ENCODE assay signal across 24 cellular contexts in the genomic region with DNA sequence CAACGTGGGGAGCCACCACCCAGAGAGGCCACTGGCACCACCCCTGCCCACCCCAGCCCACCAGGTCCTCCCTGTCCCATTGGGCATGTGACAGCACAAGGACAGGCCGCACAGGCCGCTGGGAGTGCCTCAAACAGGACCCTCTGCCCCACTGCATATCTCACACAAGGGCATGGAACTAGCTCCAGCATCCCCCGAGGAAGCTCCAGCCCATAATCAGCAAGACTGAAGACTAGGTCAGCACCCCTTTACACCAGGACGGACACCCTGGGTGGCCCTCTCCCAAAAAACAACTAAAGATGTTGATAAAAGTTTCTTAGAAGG. TPM values are rescaled to one million over a fixed set of nuclear protein-coding genes. Genes with fewer than 3 reads are reported as not detected.
DNase-seq lines count a peak whose midpoint lies in the region; ATAC-seq, FAIRE-seq and TF ChIP-seq lines count a peak whose summit lies in the region.
"Had no signal": no experiment of that assay in that cellular context is flagged by ENCODE, and none has a peak within 500 bp of the region (broad histone marks: within the 10 kb centered on the region; RNA-seq: fewer than 3 reads in every experiment).

No MANE protein-coding gene starts in this region.

- intact Hi-C loops in activated B cell treated with CpG ODN at 0.5 μM for 24 hours (cut with micrococcal nuclease) (no loop called here), posterior vena cava (cut with DNase I) (no loop called here), kidney (cut with DNase I) (no loop called here)

- H3K27ac ChIP-seq in HL-60 (replicated peaks) (peak overlapping the region; percentile 30), kidney (ENCODE audit: low read depth in 2 of 2, low read length in 2 of 2) (no peak overlapping the region)
- H3K27ac ChIP-seq: heart left ventricle, spleen, testis had no signal

- H3K9ac ChIP-seq in kidney (ENCODE audit: low read length in 2 of 2) = no peak overlapping the region

- CTCF ChIA-PET in activated B cell treated with CpG ODN at 0.5 μM for 24 hours (lab: Charles Lee) = no interaction called here

- no peak for FAIRE-seq in kidney (lab: Jason Lieb, UNC)
- FAIRE-seq: G401.6, GM18507, HTR-8/SVneo, TTC549 had no signal

- no peaks in the 10 kb centered on the region for H3K9me3 Mint-ChIP-seq in activated B cell treated with CpG ODN at 0.5 μM for 24 hours
- H3K9me3 Mint-ChIP-seq: CD4-positive, alpha-beta memory T cell; naive thymus-derived CD8-positive, alpha-beta T cell; stimulated activated effector memory CD8-positive, alpha-beta T cell treated with anti-CD3 and anti-CD28 coated beads, Interleukin-12 subunit alpha, Interleukin-12 subunit beta, amount 100 ng/mL, for 72 hours had no signal

- H3K27me3 Mint-ChIP-seq in activated B cell treated with CpG ODN at 0.5 μM for 24 hours = no peaks in the 10 kb centered on the region
- H3K27me3 Mint-ChIP-seq: CD4-positive, alpha-beta memory T cell; naive thymus-derived CD8-positive, alpha-beta T cell had no signal

- no peaks in the 10 kb centered on the region for H3K36me3 ChIP-seq in kidney (ENCODE audit: control insufficient read depth in 1 of 2, insufficient read depth in 2 of 2, low read length in 2 of 2)
- H3K36me3 ChIP-seq: heart left ventricle had no signal

- H3K27ac Mint-ChIP-seq in activated B cell treated with CpG ODN at 0.5 μM for 24 hours = no peak overlapping the region
- H3K27ac Mint-ChIP-seq: CD4-positive, alpha-beta memory T cell; mesothelial cell of epicardium; naive thymus-derived CD8-positive, alpha-beta T cell; stimulated activated effector memory CD8-positive, alpha-beta T cell treated with anti-CD3 and anti-CD28 coated beads, Interleukin-12 subunit alpha, Interleukin-12 subunit beta, amount 100 ng/mL, for 72 hours had no signal

- no peaks in the 10 kb centered on the region for H3K9me3 ChIP-seq in kidney (ENCODE audit: control insufficient read depth in 1 of 2, low read length in 2 of 2)
- H3K9me3 ChIP-seq: heart left ventricle, spleen, testis had no signal

- H3K4me3 ChIP-seq in HL-60 (replicated peaks; ENCODE audit: insufficient read depth, low read length) (no peak overlapping the region), kidney (ENCODE audit: low read length in 2 of 2) (no peak overlapping the region)
- H3K4me3 ChIP-seq: heart left ventricle, spleen, testis had no signal

- H3K4me3 Mint-ChIP-seq in activated B cell treated with CpG ODN at 0.5 μM for 24 hours = no peak overlapping the region
- H3K4me3 Mint-ChIP-seq: CD4-positive, alpha-beta memory T cell; mesothelial cell of epicardium; naive thymus-derived CD8-positive, alpha-beta T cell; stimulated activated effector memory CD8-positive, alpha-beta T cell treated with anti-CD3 and anti-CD28 coated beads, Interleukin-12 subunit alpha, Interleukin-12 subunit beta, amount 100 ng/mL, for 72 hours had no signal

- TF ChIP-seq CTCF in HL-60 (IDR thresholded peaks at IDR 0.05; ENCODE audit: insufficient read depth, low read length) (no peak), activated B cell treated with CpG ODN at 0.5 μM for 24 hours (IDR thresholded peaks at IDR 0.05) (no peak), kidney (IDR thresholded peaks at IDR 0.05; ENCODE audit: borderline replicate concordance, extremely low read depth, insufficient read depth) (no peak)

- no peaks in the 10 kb centered on the region for H3K4me1 Mint-ChIP-seq in activated B cell treated with CpG ODN at 0.5 μM for 24 hours

- no peak for DNase-seq in HL-60 (ENCODE audit: low read depth in 1 of 2, low spot score in 1 of 2)
- DNase-seq in activated B cell treated with CpG ODN at 0.5 μM for 24 hours = peak; percentile 10
- DNase-seq in posterior vena cava (ENCODE audit: low spot score) = peak; percentile 55
- DNase-seq in NCI-H510A (lab: John Stamatoyannopoulos, UW) = no peak
- no peak for DNase-seq in NCI-H526 (lab: John Stamatoyannopoulos, UW)
- no peak for DNase-seq in kidney
- DNase-seq: CD4-positive, alpha-beta memory T cell; cerebellar nuclear complex; Kasumi-1; left colon; NCI-H1694; NCI-H526 treated with DMSO at 0.1 percent for 48 hours; spleen; stimulated activated CD4-positive, alpha-beta T cell treated with anti-CD3 and anti-CD28 coated beads, Interleukin-2, amount 100 ng/mL, for 48 hours had no signal

- H3K4me1 ChIP-seq in kidney (ENCODE audit: control insufficient read depth in 1 of 2, insufficient read depth in 1 of 2, low read depth in 1 of 2, low read length in 2 of 2) = no peaks in the 10 kb centered on the region
- H3K4me1 ChIP-seq: heart left ventricle, testis had no signal

- peaks cover 6% of the 10 kb centered on the region for H3K36me3 Mint-ChIP-seq in activated B cell treated with CpG ODN at 0.5 μM for 24 hours (ENCODE audit: low read depth)
- H3K36me3 Mint-ChIP-seq: stimulated activated effector memory CD8-positive, alpha-beta T cell treated with anti-CD3 and anti-CD28 coated beads, Interleukin-12 subunit alpha, Interleukin-12 subunit beta, amount 100 ng/mL, for 72 hours had no signal

- no peaks in the 10 kb centered on the region for H3K27me3 ChIP-seq in HL-60 (ENCODE audit: insufficient read depth, poor library complexity, severe bottlenecking)
- H3K27me3 ChIP-seq: heart left ventricle, spleen, testis had no signal

- POLR2A ChIA-PET in activated B cell treated with CpG ODN at 0.5 μM for 24 hours (lab: Charles Lee) = no interaction called here

- no peak for ATAC-seq in activated B cell treated with CpG ODN at 0.5 μM for 24 hours (ENCODE audit: low read depth)
- peak; percentile 4 for ATAC-seq in esophagus mucosa
- ATAC-seq: heart left ventricle; left colon; naive thymus-derived CD8-positive, alpha-beta T cell; stimulated activated effector memory CD8-positive, alpha-beta T cell treated with anti-CD3 and anti-CD28 coated beads, Interleukin-12 subunit alpha, Interleukin-12 subunit beta, amount 100 ng/mL, for 72 hours had no signal

RNA-seq across cellular contexts. Expression of gene GNB1L, which starts 29.7 kb away (rescaled TPM):
- total RNA-seq in activated B cell treated with CpG ODN at 0.5 μM for 24 hours (5.8 and 6.3 TPM in 2 replicates), esophagus mucosa (3.9 TPM), posterior vena cava (1 to 10 TPM; 3.6 to 3.9 TPM), kidney (4.4 TPM)
- polyA plus RNA-seq in kidney (ENCODE audit: insufficient read depth, low read depth, low replicate concordance) = 4.0 TPM

RNA-seq across cellular contexts. Expression of gene RTL10, which starts 29.7 kb away (rescaled TPM):
- total RNA-seq in activated B cell treated with CpG ODN at 0.5 μM for 24 hours (9.1 and 12.1 TPM in 2 replicates), esophagus mucosa (14.0 TPM), posterior vena cava (1 to 10 TPM; 7.6 to 8.6 TPM), kidney (16.7 TPM)
- polyA plus RNA-seq in kidney (ENCODE audit: insufficient read depth, low read depth, low replicate concordance) = 8.8 TPM

Comparison
In these comparisons a context has a peak if more than half of its experiments do, and no peak if none do; other contexts are left out.
1. DNase-seq: peak in activated B cell treated with CpG ODN at 0.5 μM for 24 hours (single experiment) and posterior vena cava (single experiment); none in HL-60 (0 of 2), NCI-H510A (single experiment), NCI-H526 (0 of 2) and kidney (single experiment).